ENCODE assay signal across 37 cellular contexts in genomic region chr18:79746730-79747129, GRCh38. TPM values are rescaled to one million over a fixed set of nuclear protein-coding genes. Genes with fewer than 3 reads are reported as not detected.
"Had no signal": no experiment of that assay in that cellular context is flagged by ENCODE, and none has a peak within 500 bp of the region (broad histone marks: within the 10 kb centered on the region; RNA-seq: fewer than 3 reads in every experiment).

No MANE protein-coding gene starts in this region.

- H3K4me3 ChIP-seq: adrenal gland, ascending aorta, breast epithelium, cardiac muscle cell, coronary artery, dorsolateral prefrontal cortex, esophagus muscularis mucosa, gastrocnemius medialis had no signal

- H3K4me1 Mint-ChIP-seq: activated CD4-positive, alpha-beta T cell treated with anti-CD3 and anti-CD28 coated beads for 36 hours; activated CD4-positive, alpha-beta T cell treated with anti-CD3 and anti-CD28 coated beads, Interleukin-2, amount 10 ng/mL, durations not matched to agents 24 days and 14 days; activated CD8-positive, alpha-beta memory T cell treated with anti-CD3 and anti-CD28 coated beads, Interleukin-2, amount 10 ng/mL, durations not matched to agents 7 days and 5 days; activated naive CD8-positive, alpha-beta T cell treated with anti-CD3 and anti-CD28 coated beads for 36 hours; activated naive CD8-positive, alpha-beta T cell treated with anti-CD3 and anti-CD28 coated beads, Interleukin-2, amount 50 U/mL, for 24 hours; T-helper 17 cell had no signal

- H3K27ac ChIP-seq: adrenal gland, ascending aorta, breast epithelium, cardiac muscle cell, coronary artery, dorsolateral prefrontal cortex, esophagus muscularis mucosa, foreskin keratinocyte, gastrocnemius medialis had no signal

- H3K4me3 Mint-ChIP-seq: activated CD4-positive, alpha-beta memory T cell treated with anti-CD3 and anti-CD28 coated beads for 36 hours; activated CD4-positive, alpha-beta T cell treated with anti-CD3 and anti-CD28 coated beads for 36 hours; activated CD4-positive, alpha-beta T cell treated with anti-CD3 and anti-CD28 coated beads, Interleukin-2, amount 10 ng/mL, durations not matched to agents 24 days and 14 days; activated CD8-positive, alpha-beta memory T cell treated with anti-CD3 and anti-CD28 coated beads, Interleukin-2, amount 10 ng/mL, durations not matched to agents 7 days and 5 days; activated CD8-positive, alpha-beta T cell treated with anti-CD3 and anti-CD28 coated beads, Interleukin-2, amount 10 ng/mL, durations not matched to agents 7 days and 5 days; activated naive CD4-positive, alpha-beta T cell treated with anti-CD3 and anti-CD28 coated beads for 36 hours; activated naive CD4-positive, alpha-beta T cell treated with anti-CD3 and anti-CD28 coated beads, Interleukin-2, amount 50 U/mL, for 24 hours; activated naive CD8-positive, alpha-beta T cell treated with anti-CD3 and anti-CD28 coated beads for 36 hours; activated naive CD8-positive, alpha-beta T cell treated with anti-CD3 and anti-CD28 coated beads, Interleukin-2, amount 50 U/mL, for 24 hours; activated T-cell treated with anti-CD3 and anti-CD28 coated beads, Interleukin-2, amount 50 U/mL, for 4 hours; activated T-helper 1 cell treated with anti-CD3 and anti-CD28 coated beads, Interleukin-12 subunit alpha, Interleukin-12 subunit beta, Interleukin-2, Interleukin-4 antibody, amounts not matched to agents 30 ng/mL and 10 ng/mL and 1 ng/mL, durations not matched to agents 14 hours and 24 hours and 36 hours; brain; dendritic cell treated with granulocyte-macrophage colony-stimulating factor and Interleukin-4, amounts not matched to agents 40 ng/mL and 50 ng/mL, for 4 days; T-helper 17 cell; T-helper 2 cell treated with Interferon-gamma antibody and Interleukin-4, amounts not matched to agents 5 μg/mL and 100 μg/mL, for 36 hours had no signal

- H3K36me3 ChIP-seq: breast epithelium had no signal

- H3K9me3 ChIP-seq: adrenal gland, ascending aorta, breast epithelium, esophagus muscularis mucosa, gastrocnemius medialis had no signal

- H3K27me3 ChIP-seq: adrenal gland, ascending aorta, breast epithelium, cardiac muscle cell, dorsolateral prefrontal cortex, esophagus muscularis mucosa, foreskin keratinocyte, gastrocnemius medialis had no signal

- H3K27ac Mint-ChIP-seq: activated CD4-positive, alpha-beta memory T cell treated with anti-CD3 and anti-CD28 coated beads for 36 hours; activated CD4-positive, alpha-beta T cell treated with anti-CD3 and anti-CD28 coated beads for 36 hours; activated CD4-positive, alpha-beta T cell treated with anti-CD3 and anti-CD28 coated beads, Interleukin-2, amount 10 ng/mL, durations not matched to agents 24 days and 14 days; activated CD8-positive, alpha-beta memory T cell treated with anti-CD3 and anti-CD28 coated beads, Interleukin-2, amount 10 ng/mL, durations not matched to agents 7 days and 5 days; activated CD8-positive, alpha-beta T cell treated with anti-CD3 and anti-CD28 coated beads, Interleukin-2, amount 10 ng/mL, durations not matched to agents 7 days and 5 days; activated naive CD4-positive, alpha-beta T cell treated with anti-CD3 and anti-CD28 coated beads for 36 hours; activated naive CD4-positive, alpha-beta T cell treated with anti-CD3 and anti-CD28 coated beads, Interleukin-2, amount 50 U/mL, for 24 hours; activated naive CD8-positive, alpha-beta T cell treated with anti-CD3 and anti-CD28 coated beads for 36 hours; activated naive CD8-positive, alpha-beta T cell treated with anti-CD3 and anti-CD28 coated beads, Interleukin-2, amount 50 U/mL, for 24 hours; activated T-helper 1 cell treated with anti-CD3 and anti-CD28 coated beads, Interleukin-12 subunit alpha, Interleukin-12 subunit beta, Interleukin-2, Interleukin-4 antibody, amounts not matched to agents 30 ng/mL and 10 ng/mL and 1 ng/mL, durations not matched to agents 14 hours and 24 hours and 36 hours; activated T-helper 2 cell treated with anti-CD3 and anti-CD28 coated beads, Interferon-gamma antibody, Interleukin-2, Interleukin-4, amounts not matched to agents 10 μg/mL and 5 μg/mL and 100 μg/mL, durations not matched to agents 14 hours and 24 hours and 36 hours; brain; dendritic cell treated with granulocyte-macrophage colony-stimulating factor and Interleukin-4, amounts not matched to agents 40 ng/mL and 50 ng/mL, for 4 days; T-helper 17 cell; T-helper 2 cell treated with Interferon-gamma antibody and Interleukin-4, amounts not matched to agents 5 μg/mL and 100 μg/mL, for 36 hours had no signal

- H3K4me1 ChIP-seq: adrenal gland, ascending aorta, breast epithelium, foreskin keratinocyte, gastrocnemius medialis had no signal

- DNase-seq: activated CD4-positive, alpha-beta memory T cell treated with anti-CD3 and anti-CD28 coated beads for 36 hours; activated CD4-positive, alpha-beta T cell treated with anti-CD3 and anti-CD28 coated beads for 36 hours; activated CD4-positive, alpha-beta T cell treated with anti-CD3 and anti-CD28 coated beads, Interleukin-2, amount 10 ng/mL, durations not matched to agents 24 days and 14 days; activated CD4-positive, CD25-positive, alpha-beta regulatory T cell; activated CD4-positive, CD25-positive, alpha-beta regulatory T cell treated with anti-CD3 and anti-CD28 coated beads, Interleukin-2, amount 50 U/mL, for 72 hours; activated CD8-positive, alpha-beta memory T cell treated with anti-CD3 and anti-CD28 coated beads, Interleukin-2, amount 10 ng/mL, durations not matched to agents 7 days and 5 days; activated CD8-positive, alpha-beta memory T cell treated with anti-CD3 and anti-CD28 coated beads, Interleukin-2, amount 50 U/mL, for 48 hours; activated CD8-positive, alpha-beta T cell treated with anti-CD3 and anti-CD28 coated beads, Interleukin-2, amount 10 ng/mL, durations not matched to agents 7 days and 5 days; activated naive CD4-positive, alpha-beta T cell treated with anti-CD3 and anti-CD28 coated beads for 36 hours; activated naive CD8-positive, alpha-beta T cell treated with anti-CD3 and anti-CD28 coated beads for 36 hours; activated naive CD8-positive, alpha-beta T cell treated with anti-CD3 and anti-CD28 coated beads, Interleukin-2, amount 50 U/mL, for 24 hours; activated T-cell treated with anti-CD3 and anti-CD28 coated beads for 4 hours; activated T-cell treated with anti-CD3 and anti-CD28 coated beads, Interleukin-2, amount 50 U/mL, for 4 hours; amygdala; central memory CD4-positive, alpha-beta T cell; cerebellar nuclear complex; effector memory CD4-positive, alpha-beta T cell; erythroblast; foreskin keratinocyte; gastrocnemius medialis; T-helper 1 cell; T-helper 17 cell; T1000 had no signal

- H3K27me3 Mint-ChIP-seq: activated CD4-positive, alpha-beta memory T cell treated with anti-CD3 and anti-CD28 coated beads for 36 hours; activated CD4-positive, alpha-beta T cell treated with anti-CD3 and anti-CD28 coated beads for 36 hours; activated CD4-positive, alpha-beta T cell treated with anti-CD3 and anti-CD28 coated beads, Interleukin-2, amount 10 ng/mL, durations not matched to agents 24 days and 14 days; activated CD8-positive, alpha-beta memory T cell treated with anti-CD3 and anti-CD28 coated beads, Interleukin-2, amount 10 ng/mL, durations not matched to agents 7 days and 5 days; activated naive CD4-positive, alpha-beta T cell treated with anti-CD3 and anti-CD28 coated beads, Interleukin-2, amount 50 U/mL, for 24 hours; activated naive CD8-positive, alpha-beta T cell treated with anti-CD3 and anti-CD28 coated beads for 36 hours; activated naive CD8-positive, alpha-beta T cell treated with anti-CD3 and anti-CD28 coated beads, Interleukin-2, amount 50 U/mL, for 24 hours; dendritic cell treated with granulocyte-macrophage colony-stimulating factor and Interleukin-4, amounts not matched to agents 40 ng/mL and 50 ng/mL, for 4 days; T-helper 17 cell had no signal

- H3K9me3 Mint-ChIP-seq: activated CD4-positive, alpha-beta T cell treated with anti-CD3 and anti-CD28 coated beads, Interleukin-2, amount 10 ng/mL, durations not matched to agents 24 days and 14 days; activated naive CD4-positive, alpha-beta T cell treated with anti-CD3 and anti-CD28 coated beads, Interleukin-2, amount 50 U/mL, for 24 hours; activated T-helper 1 cell treated with anti-CD3 and anti-CD28 coated beads, Interleukin-12 subunit alpha, Interleukin-12 subunit beta, Interleukin-2, Interleukin-4 antibody, amounts not matched to agents 30 ng/mL and 10 ng/mL and 1 ng/mL, durations not matched to agents 14 hours and 24 hours and 36 hours; activated T-helper 2 cell treated with anti-CD3 and anti-CD28 coated beads, Interferon-gamma antibody, Interleukin-2, Interleukin-4, amounts not matched to agents 10 μg/mL and 5 μg/mL and 100 μg/mL, durations not matched to agents 14 hours and 24 hours and 36 hours; T-helper 2 cell treated with Interferon-gamma antibody and Interleukin-4, amounts not matched to agents 5 μg/mL and 100 μg/mL, for 36 hours had no signal

RNA-seq across cellular contexts. Expression of gene KCNG2, which starts 51.0 kb away (rescaled TPM):
- total RNA-seq: activated CD4-positive, alpha-beta memory T cell treated with anti-CD3 and anti-CD28 coated beads for 36 hours; activated CD4-positive, alpha-beta T cell treated with anti-CD3 and anti-CD28 coated beads for 36 hours; activated CD4-positive, alpha-beta T cell treated with anti-CD3 and anti-CD28 coated beads, Interleukin-2, amount 10 ng/mL, durations not matched to agents 24 days and 14 days; activated CD8-positive, alpha-beta memory T cell treated with anti-CD3 and anti-CD28 coated beads for 36 hours; activated CD8-positive, alpha-beta memory T cell treated with anti-CD3 and anti-CD28 coated beads, Interleukin-2, amount 10 ng/mL, durations not matched to agents 7 days and 5 days; activated CD8-positive, alpha-beta T cell treated with anti-CD3 and anti-CD28 coated beads, Interleukin-2, amount 10 ng/mL, durations not matched to agents 7 days and 5 days; activated naive CD4-positive, alpha-beta T cell treated with anti-CD3 and anti-CD28 coated beads for 36 hours; activated naive CD8-positive, alpha-beta T cell treated with anti-CD3 and anti-CD28 coated beads for 36 hours; activated T-cell treated with anti-CD3 and anti-CD28 coated beads, Interleukin-2, amount 50 U/mL, for 4 hours; activated T-helper 1 cell treated with anti-CD3 and anti-CD28 coated beads, Interleukin-12 subunit alpha, Interleukin-12 subunit beta, Interleukin-2, Interleukin-4 antibody, amounts not matched to agents 30 ng/mL and 10 ng/mL and 1 ng/mL, durations not matched to agents 14 hours and 24 hours and 36 hours; activated T-helper 2 cell treated with anti-CD3 and anti-CD28 coated beads, Interferon-gamma antibody, Interleukin-2, Interleukin-4, amounts not matched to agents 10 μg/mL and 5 μg/mL and 100 μg/mL, durations not matched to agents 14 hours and 24 hours and 36 hours; ascending aorta; cardiac muscle cell; foreskin keratinocyte; T-helper 17 cell had no signal
- polyA plus RNA-seq: foreskin keratinocyte had no signal
